Comparison of ENCODE assay signal across 10 cellular contexts in the genomic region with DNA sequence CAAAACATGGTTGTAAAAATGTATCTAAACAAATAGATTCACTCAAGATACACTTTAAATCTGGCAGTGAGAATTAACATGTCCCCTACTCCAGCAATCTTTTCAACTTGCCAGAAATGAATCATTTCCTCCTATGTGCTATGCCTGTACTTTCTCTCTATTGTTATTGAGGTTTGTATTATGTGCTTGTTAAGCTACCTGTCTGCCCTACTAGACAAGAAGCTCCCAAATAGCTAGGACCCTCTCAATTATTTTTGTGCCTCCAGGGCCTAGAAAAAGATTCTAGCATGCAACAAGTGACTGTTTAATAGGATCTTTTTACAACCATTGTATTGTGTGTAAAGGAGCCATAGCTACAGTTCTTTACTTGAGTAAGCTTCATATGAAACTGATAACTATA. TPM values are rescaled to one million over a fixed set of nuclear protein-coding genes. Genes with fewer than 3 reads are reported as not detected.
DNase-seq lines count a peak whose midpoint lies in the region; ATAC-seq and TF ChIP-seq lines count a peak whose summit lies in the region.
"Had no signal": no experiment of that assay in that cellular context is flagged by ENCODE, and none has a peak within 500 bp of the region (broad histone marks: within the 10 kb centered on the region; RNA-seq: fewer than 3 reads in every experiment).

No MANE protein-coding gene starts in this region.

- peak; percentile 34 for ATAC-seq in GM18519 (IDR thresholded peaks at IDR 0.05; ENCODE audit: low FRiP score, unreplicated experiment)
- ATAC-seq in HG03520 (IDR thresholded peaks at IDR 0.05; ENCODE audit: unreplicated experiment): peak; percentile 16
- no peak for ATAC-seq in left lobe of liver
- no peak for ATAC-seq in GM19035 (IDR thresholded peaks at IDR 0.05; ENCODE audit: unreplicated experiment)
- ATAC-seq in HG02759 (IDR thresholded peaks at IDR 0.05; ENCODE audit: unreplicated experiment): no peak

- H3K4me3 ChIP-seq in cardiac fibroblast (replicated peaks in 1 of 2; ENCODE audit: low read depth in 2 of 2, low read length in 2 of 2): peak overlapping the region in 1 of 2 donors; percentile 73

- TF ChIP-seq CTCF in cardiac fibroblast (IDR thresholded peaks at IDR 0.05; ENCODE audit: low read depth, low read length): no peak

- DNase-seq in A172 (ENCODE audit: low spot score) (peak; percentile 19), cardiac fibroblast (ENCODE audit: low read depth in 2 of 2) (peak; percentile 42 to 59), left lobe of liver (ENCODE audit: low spot score) (no peak)
- DNase-seq in stimulated activated naive CD4-positive, alpha-beta T cell treated with Interleukin-2 at 50 U/mL for 16 hours (lab: John Stamatoyannopoulos, UW): no peak
- DNase-seq: brain microvascular endothelial cell, COR-L47 had no signal

RNA-seq across cellular contexts. Expression of gene SAP30, which starts 3.5 kb away (rescaled TPM):
- 69.5 and 80.4 TPM in 2 replicates for total RNA-seq in A172 (2014; rRNA removed; shearing (Covaris generic))
- 3.8 TPM for total RNA-seq in left lobe of liver

RNA-seq across cellular contexts. Expression of gene SCRG1, which starts 31.6 kb away (rescaled TPM):
- total RNA-seq in A172 (2014; rRNA removed; shearing (Covaris generic)): not detected in 2 replicates
- total RNA-seq in left lobe of liver: not detected

RNA-seq across cellular contexts. Expression of gene HMGB2, which starts 33.1 kb away (rescaled TPM):
- 259 and 290 TPM in 2 replicates for total RNA-seq in A172 (2014; rRNA removed; shearing (Covaris generic))
- 4.8 TPM for total RNA-seq in left lobe of liver

Comparison
In these comparisons a context has a peak if more than half of its experiments do, and no peak if none do; other contexts are left out.
1. DNase-seq: peak in A172 (single experiment) and cardiac fibroblast (2 of 2); none in left lobe of liver (single experiment) and stimulated activated naive CD4-positive, alpha-beta T cell treated with Interleukin-2 at 50 U/mL for 16 hours (single experiment).
2. ATAC-seq: peak in GM18519 (single experiment) and HG03520 (single experiment); none in left lobe of liver (single experiment), GM19035 (single experiment) and HG02759 (single experiment).
3. RNA of gene SAP30, which starts 3.5 kb away (total RNA-seq): 69.5 to 80.4 TPM in A172; 3.8 TPM in left lobe of liver (single experiment); every median in the first group is over 10 times any median in the second.
4. RNA of gene HMGB2, which starts 33.1 kb away (total RNA-seq): 259 to 290 TPM in A172; 4.8 TPM in left lobe of liver (single experiment); every median in the first group is over 10 times any median in the second.